In genomic region chr12:103771466-103771865, GRCh38 we compare ENCODE assay signal across 8 cellular contexts.
DNase-seq lines count a peak whose midpoint lies in the region; ATAC-seq and TF ChIP-seq lines count a peak whose summit lies in the region.

No MANE protein-coding gene starts in this region.

- H4K20me1 ChIP-seq in PC-3 (ENCODE audit: low read length) = no peaks in the 10 kb centered on the region

- H3K9ac ChIP-seq in PC-3 (ENCODE audit: low read length) = no peak overlapping the region

- no peaks in the 10 kb centered on the region for H3F3A ChIP-seq in PC-3 (ENCODE audit: low read length, unreplicated experiment)

- H3K4me3 ChIP-seq in PC-3 (ENCODE audit: low read length) (no peak overlapping the region), fibroblast of villous mesenchyme (ENCODE audit: low read depth, low read length) (no peak overlapping the region)

- H3K9me3 ChIP-seq in PC-3 (ENCODE audit: low read length) = no peaks in the 10 kb centered on the region

- H3K79me2 ChIP-seq in PC-3 (ENCODE audit: low read length) = no peaks in the 10 kb centered on the region

- no peak overlapping the region for H2AFZ ChIP-seq in PC-3 (ENCODE audit: low read length)

- H3K27me3 ChIP-seq in PC-3 (ENCODE audit: low read length) = no peaks in the 10 kb centered on the region

- DNase-seq in SIG-M5 treated with dmso at 0.1 percent for 504 hours (lab: John Stamatoyannopoulos, UW; ENCODE audit: unreplicated experiment) (peak; percentile 13), SIG-M5 (lab: John Stamatoyannopoulos, UW) (no peak), PC-3 (peak; percentile 72), fibroblast of villous mesenchyme (ENCODE audit: low read depth) (peak; percentile 59), pons (ENCODE audit: low spot score) (peak; percentile 35), NCI-H187 treated with DMSO at 0.1 percent for 48 hours (lab: John Stamatoyannopoulos, UW) (no peak), SKM-1 (lab: John Stamatoyannopoulos, UW; ENCODE audit: unreplicated experiment) (no peak), LoVo (ENCODE audit: low spot score) (no peak)

- H3K27ac ChIP-seq in PC-3 (ENCODE audit: low read length) = no peak overlapping the region

- intact Hi-C loops in PC-3 (cut with micrococcal nuclease) = loop anchor here (1.0 to 10.0 kb wide), 2 partner anchors 99 to 173 kb away; no protein-coding TSS in a partner anchor

- peak; percentile 91 for ATAC-seq in PC-3

- H3K4me2 ChIP-seq in PC-3 (ENCODE audit: low read length) = no peak overlapping the region

- CTCF ChIA-PET in PC-3 (lab: Charles Lee) = interaction anchor here (0.5 to 1.1 kb wide), 6 partner anchors 10 to 202 kb away, joined by 3 to 11 read pairs (median 3); no protein-coding TSS in a partner anchor

- H3K36me3 ChIP-seq in PC-3 (ENCODE audit: low read depth, low read length) = peaks cover 7% of the 10 kb centered on the region; the same call in 1 of the 2 replicates

- TF ChIP-seq CTCF in PC-3 (conservative IDR thresholded peaks at IDR 0.05; ENCODE audit: low read depth, low read length) = peak; percentile 85
- TF ChIP-seq CTCF in fibroblast of villous mesenchyme (IDR thresholded peaks at IDR 0.05; ENCODE audit: insufficient read depth, low read depth, low read length) = peak; percentile 86

- BruUV-seq in PC-3 (replicated peaks; lab: Mats Ljungman, UMichigan) = no TSS peak

- no peaks in the 10 kb centered on the region for H3K4me1 ChIP-seq in PC-3 (ENCODE audit: insufficient read depth, low read length)

- POLR2A ChIA-PET in PC-3 (lab: Charles Lee; ENCODE audit: unreplicated experiment) = no interaction called here

- H3K9me2 ChIP-seq in PC-3 (replicated peaks; ENCODE audit: low read length) = no peaks in the 10 kb centered on the region

Comparison
In these comparisons a context has a peak if more than half of its experiments do, and no peak if none do; other contexts are left out.
1. DNase-seq: peak in SIG-M5 treated with dmso at 0.1 percent for 504 hours (single experiment), PC-3 (single experiment), fibroblast of villous mesenchyme (single experiment) and pons (single experiment); none in SIG-M5 (single experiment), NCI-H187 treated with DMSO at 0.1 percent for 48 hours (single experiment), SKM-1 (single experiment) and LoVo (single experiment).